ENCODE assay signal across 25 cellular contexts in genomic region chr19:7769171-7769570, GRCh38. TPM values are rescaled to one million over a fixed set of nuclear protein-coding genes. Genes with fewer than 3 reads are reported as not detected.
"Had no signal": no experiment of that assay in that cellular context is flagged by ENCODE, and none has a peak within 500 bp of the region (broad histone marks: within the 10 kb centered on the region; RNA-seq: fewer than 3 reads in every experiment).

No MANE protein-coding gene starts in this region.

- H3K4me1 ChIP-seq: colonic mucosa, neural progenitor cell, pancreas, thyroid gland, uterus had no signal

- H3K9me3 ChIP-seq: colonic mucosa, heart right ventricle, pancreas, suprapubic skin, thyroid gland, uterus had no signal

- H3K4me3 ChIP-seq: colonic mucosa, heart right ventricle, neural progenitor cell, pancreas, suprapubic skin, thyroid gland, uterus had no signal

- ATAC-seq: heart right ventricle; left lobe of liver; natural killer cell treated with Interleukin-12 subunit alpha and Interleukin-12 subunit beta and Interleukin-15 and Interleukin-18, amount 100 ng/mL, for 72 hours; pancreas; right cardiac atrium; stimulated activated naive CD8-positive, alpha-beta T cell treated with anti-CD3 and anti-CD28 coated beads, Interleukin-15, Interleukin-2, amounts not matched to agents 100 U/mL and 50 U/mL, for 24 hours had no signal

- H3K9me3 Mint-ChIP-seq: mesothelial cell of epicardium; natural killer cell treated with Interleukin-12 subunit alpha and Interleukin-12 subunit beta and Interleukin-15 and Interleukin-18, amount 100 ng/mL, for 72 hours; type B pancreatic cell had no signal

- H3K27me3 ChIP-seq: colonic mucosa, pancreas, thyroid gland, uterus had no signal

- H3K36me3 Mint-ChIP-seq: mesothelial cell of epicardium; natural killer cell treated with Interleukin-12 subunit alpha and Interleukin-12 subunit beta and Interleukin-15 and Interleukin-18, amount 100 ng/mL, for 72 hours; neural progenitor cell; type B pancreatic cell had no signal

- H3K9ac ChIP-seq: neural progenitor cell had no signal

- H3K4me2 ChIP-seq: neural progenitor cell had no signal

- H3K27ac Mint-ChIP-seq: mesothelial cell of epicardium; natural killer cell treated with Interleukin-12 subunit alpha and Interleukin-12 subunit beta and Interleukin-15 and Interleukin-18, amount 100 ng/mL, for 72 hours; neural progenitor cell; progenitor cell of endocrine pancreas; type B pancreatic cell had no signal

- FAIRE-seq: frontal cortex, pancreas, small intestine had no signal

- DNase-seq: colonic mucosa; effector CD4-positive, alpha-beta T cell; heart right ventricle; hypothalamus; islet precursor cell; nucleus accumbens; pancreas; right cardiac atrium; small intestine; stimulated activated CD4-positive, alpha-beta T cell treated with anti-CD3 and anti-CD28 coated beads, Interleukin-2, amount 100 ng/mL, for 48 hours; stimulated activated naive CD8-positive, alpha-beta T cell treated with anti-CD3 and anti-CD28 coated beads, Interleukin-15, Interleukin-2, amounts not matched to agents 100 U/mL and 50 U/mL, for 24 hours; thyroid gland; uterus had no signal

- H3K4me3 Mint-ChIP-seq: mesothelial cell of epicardium; natural killer cell treated with Interleukin-12 subunit alpha and Interleukin-12 subunit beta and Interleukin-15 and Interleukin-18, amount 100 ng/mL, for 72 hours; neural progenitor cell; type B pancreatic cell had no signal

- H2AFZ ChIP-seq: neural progenitor cell had no signal

- H3K36me3 ChIP-seq: colonic mucosa, heart right ventricle, neural progenitor cell, pancreas, suprapubic skin, thyroid gland, uterus had no signal

- H3K27ac ChIP-seq: colonic mucosa, heart right ventricle, neural progenitor cell, pancreas, suprapubic skin, thyroid gland, uterus had no signal

RNA-seq across cellular contexts. Expression of gene CLEC4M, which starts 6.1 kb away (rescaled TPM):
- total RNA-seq: colonic mucosa; fibroblast of lung; frontal cortex; heart right ventricle; lower leg skin; natural killer cell treated with Interleukin-12 subunit alpha and Interleukin-12 subunit beta and Interleukin-15 and Interleukin-18, amount 100 ng/mL, for 72 hours; pancreas; right cardiac atrium; suprapubic skin had no signal
- polyA plus RNA-seq: fibroblast of lung, heart right ventricle, pancreas, right cardiac atrium had no signal

RNA-seq across cellular contexts. Expression of gene CD209, which starts 21.8 kb away (rescaled TPM):
- total RNA-seq: fibroblast of lung; glomerular endothelial cell; mesothelial cell of epicardium; natural killer cell treated with Interleukin-12 subunit alpha and Interleukin-12 subunit beta and Interleukin-15 and Interleukin-18, amount 100 ng/mL, for 72 hours; progenitor cell of endocrine pancreas had no signal
- polyA plus RNA-seq: fibroblast of lung had no signal

RNA-seq across cellular contexts. Expression of gene CLEC4G, which starts 37.3 kb away (rescaled TPM):
- total RNA-seq: dermis microvascular lymphatic vessel endothelial cell; fibroblast of lung; glomerular endothelial cell; mesothelial cell of epicardium; natural killer cell treated with Interleukin-12 subunit alpha and Interleukin-12 subunit beta and Interleukin-15 and Interleukin-18, amount 100 ng/mL, for 72 hours; progenitor cell of endocrine pancreas; uterus had no signal
- polyA plus RNA-seq: fibroblast of lung had no signal
